Comparison of ENCODE assay signal across 2 cellular contexts in genomic region chr1:204319027-204319426, GRCh38.
TF ChIP-seq lines count a peak whose summit lies in the region.

No MANE protein-coding gene starts in this region.

TF ChIP-seq in A549, 52 proteins besides CTCF, POLR2A, EP300 and RAD21 (continued from another document):
- no peak for TF ChIP-seq ELK1 (IDR thresholded peaks at IDR 0.05; ENCODE audit: low read depth, low read length)
- TF ChIP-seq TFCP2L1 (CRISPR knock-in tag; IDR thresholded peaks at IDR 0.05) = no peak
- no peak for TF ChIP-seq ESRRA (IDR thresholded peaks at IDR 0.05; ENCODE audit: borderline replicate concordance, low read length)
- no peak for TF ChIP-seq PHF8 (IDR thresholded peaks at IDR 0.05; ENCODE audit: borderline replicate concordance, low read depth)
- TF ChIP-seq TP53 (CRISPR knock-in tag; IDR thresholded peaks at IDR 0.05) = no peak
- no peak for TF ChIP-seq E2F6 (IDR thresholded peaks at IDR 0.05; ENCODE audit: borderline replicate concordance, low read depth)
- TF ChIP-seq GATA3 (IDR thresholded peaks at IDR 0.05; ENCODE audit: borderline replicate concordance) = no peak
- no peak for TF ChIP-seq HMGXB4 (CRISPR knock-in tag; IDR thresholded peaks at IDR 0.05; ENCODE audit: borderline replicate concordance)
- no peak for TF ChIP-seq BHLHE40 (IDR thresholded peaks at IDR 0.05; ENCODE audit: low read depth, low read length)
- no peak for TF ChIP-seq USF2 (IDR thresholded peaks at IDR 0.05)
- TF ChIP-seq MAX (IDR thresholded peaks at IDR 0.05) = no peak
- TF ChIP-seq PBX3 (IDR thresholded peaks at IDR 0.05) = no peak
- TF ChIP-seq RCOR1 (IDR thresholded peaks at IDR 0.05; ENCODE audit: low read depth, low read length) = no peak

TF ChIP-seq in HepG2, 621 proteins besides CTCF, POLR2A, EP300 and RAD21 (continued from another document):
- TF ChIP-seq PRDM4 (CRISPR knock-in tag; IDR thresholded peaks at IDR 0.05; ENCODE audit: borderline replicate concordance) = no peak
- no peak for TF ChIP-seq ZBTB38 (CRISPR knock-in tag; IDR thresholded peaks at IDR 0.05)
- TF ChIP-seq ZNF382 (CRISPR knock-in tag; IDR thresholded peaks at IDR 0.05; ENCODE audit: borderline replicate concordance) = no peak
- TF ChIP-seq TGIF2 (CRISPR knock-in tag; IDR thresholded peaks at IDR 0.05) = no peak
- TF ChIP-seq SP140L (CRISPR knock-in tag; IDR thresholded peaks at IDR 0.05; ENCODE audit: borderline replicate concordance) = no peak
- no peak for TF ChIP-seq ZNF34 (CRISPR knock-in tag; IDR thresholded peaks at IDR 0.05; ENCODE audit: borderline replicate concordance)
- TF ChIP-seq ZBED4 (CRISPR knock-in tag; IDR thresholded peaks at IDR 0.05; ENCODE audit: borderline replicate concordance) = no peak
- no peak for TF ChIP-seq TBX3 (IDR thresholded peaks at IDR 0.05; ENCODE audit: borderline replicate concordance)
- no peak for TF ChIP-seq ZKSCAN8 (CRISPR knock-in tag; IDR thresholded peaks at IDR 0.05; ENCODE audit: borderline replicate concordance)
- TF ChIP-seq ZFP62 (CRISPR knock-in tag; IDR thresholded peaks at IDR 0.05) = no peak
- no peak for TF ChIP-seq NAIF1 (CRISPR knock-in tag; IDR thresholded peaks at IDR 0.05; ENCODE audit: borderline replicate concordance)
- TF ChIP-seq ZFP1 (CRISPR knock-in tag; IDR thresholded peaks at IDR 0.05) = no peak
- TF ChIP-seq FOXA1 (IDR thresholded peaks at IDR 0.05) = no peak
- TF ChIP-seq FOXA1 (CRISPR knock-in tag; IDR thresholded peaks at IDR 0.05) = no peak
- TF ChIP-seq ZNF296 (CRISPR knock-in tag; conservative IDR thresholded peaks at IDR 0.05) = no peak
- TF ChIP-seq MTF2 (CRISPR knock-in tag; IDR thresholded peaks at IDR 0.05; ENCODE audit: borderline replicate concordance) = no peak
- TF ChIP-seq HNF1A (IDR thresholded peaks at IDR 0.05; ENCODE audit: low read depth) = no peak
- TF ChIP-seq HNF1A (CRISPR knock-in tag; IDR thresholded peaks at IDR 0.05; ENCODE audit: borderline replicate concordance) = no peak
